ENCODE assay signal across 8 cellular contexts in genomic region chr12:56522486-56523193, GRCh38. TPM values are rescaled to one million over a fixed set of nuclear protein-coding genes. Genes with fewer than 3 reads are reported as not detected.
DNase-seq lines count a peak whose midpoint lies in the region; ATAC-seq and TF ChIP-seq lines count a peak whose summit lies in the region.

No MANE protein-coding gene starts in this region.

- peak overlapping the region; percentile 96 for H3K4me3 Mint-ChIP-seq in T-helper 17 cell

- peak; percentile 59 for DNase-seq in GM23248
- DNase-seq in T-helper 17 cell, result no peak
- DNase-seq in fibroblast of peridontal ligament (ENCODE audit: extremely low read depth), result peak; percentile 38
- DNase-seq in osteoblast (ENCODE audit: insufficient read length, low spot score, missing footprints), result peak; percentile 49
- DNase-seq in stimulated activated CD4-positive, alpha-beta T cell treated with anti-CD3 and anti-CD28 coated beads, Interleukin-12 subunit alpha, Interleukin-12 subunit beta, amount 100 ng/mL, for 4 hours, result no peak
- DNase-seq in central memory CD4-positive, alpha-beta T cell, result no peak

- H3K36me3 Mint-ChIP-seq in T-helper 17 cell (ENCODE audit: low read depth), result peaks cover 2% of the 10 kb centered on the region

- in situ Hi-C loops in GM23248 (cut with MboI), result no loop called here

- no peak for ATAC-seq in T-helper 17 cell
- ATAC-seq in HG03354 (IDR thresholded peaks at IDR 0.05; ENCODE audit: poor library complexity, severe bottlenecking, unreplicated experiment), result no peak
- ATAC-seq in GM18505 (IDR thresholded peaks at IDR 0.05; ENCODE audit: unreplicated experiment), result no peak

- H2AFZ ChIP-seq in GM23248 (peak overlapping the region; percentile 87), osteoblast (ENCODE audit: low read length) (peak overlapping the region; percentile 75)

- H3K79me2 ChIP-seq in GM23248 (ENCODE audit: insufficient read depth) (peaks cover 58% of the 10 kb centered on the region), osteoblast (ENCODE audit: insufficient read depth, low read length) (peaks cover 57% of the 10 kb centered on the region)

- no peak for TF ChIP-seq CTCF in osteoblast (IDR thresholded peaks at IDR 0.05; ENCODE audit: extremely low read depth, low read depth, low read length)

- H4K20me1 ChIP-seq in GM23248 (ENCODE audit: insufficient read depth) (no peaks in the 10 kb centered on the region), osteoblast (ENCODE audit: insufficient read depth, low read length) (no peaks in the 10 kb centered on the region)

- H3K27me3 ChIP-seq in GM23248 (replicated peaks; ENCODE audit: insufficient read depth) (no peaks in the 10 kb centered on the region), osteoblast (ENCODE audit: insufficient read depth, low read length) (no peaks in the 10 kb centered on the region)

- no peaks in the 10 kb centered on the region for H3K9me3 ChIP-seq in GM23248 (ENCODE audit: low read depth)
- no peaks in the 10 kb centered on the region for H3K9me3 ChIP-seq in T-helper 17 cell (ENCODE audit: control insufficient read depth, low read length, poor library complexity, severe bottlenecking)
- no peaks in the 10 kb centered on the region for H3K9me3 ChIP-seq in osteoblast (ENCODE audit: low read depth, low read length)

- H3F3A ChIP-seq in GM23248 (ENCODE audit: insufficient read depth), result peaks cover 54% of the 10 kb centered on the region

- 0 to 2% methylated on average over 4 of the region's 4 CpGs for WGBS in GM23248 (ENCODE audit: low coverage in 1 of 2, low lambda C conversion rate in 2 of 2, missing lambda C conversion rate in 2 of 2), 2 experiments

- H3K4me1 Mint-ChIP-seq in T-helper 17 cell, result peaks cover 21% of the 10 kb centered on the region

- H3K27ac Mint-ChIP-seq in T-helper 17 cell, result peak overlapping the region; percentile 93

- peaks cover 4% of the 10 kb centered on the region for H3K27me3 Mint-ChIP-seq in T-helper 17 cell

- peak overlapping the region; percentile 81 for H3K9ac ChIP-seq in GM23248

- H3K27ac ChIP-seq in GM23248, result peak overlapping the region; percentile 68
- peak overlapping the region; percentile 93 for H3K27ac ChIP-seq in osteoblast (ENCODE audit: low read depth, low read length)

- no peaks in the 10 kb centered on the region for H3K9me2 ChIP-seq in GM23248 (ENCODE audit: insufficient read depth)

- TF ChIP-seq POLR2A in GM18505 (IDR thresholded peaks at IDR 0.05; ENCODE audit: borderline replicate concordance, extremely low read depth, insufficient read depth, insufficient read length), result no peak

- no peaks in the 10 kb centered on the region for H3K36me3 ChIP-seq in GM23248 (ENCODE audit: low read depth)
- H3K36me3 ChIP-seq in osteoblast (ENCODE audit: insufficient read depth, low read length), result no peaks in the 10 kb centered on the region

- H3K4me2 ChIP-seq in GM23248 (ENCODE audit: unreplicated experiment) (peak overlapping the region; percentile 90), osteoblast (ENCODE audit: insufficient read depth, low read length) (peak overlapping the region; percentile 80)

- H3K4me3 ChIP-seq in GM23248, result peak overlapping the region; percentile 80
- peak overlapping the region; percentile 90 for H3K4me3 ChIP-seq in osteoblast (ENCODE audit: insufficient read depth, low read length)

- H3K4me1 ChIP-seq in GM23248 (ENCODE audit: insufficient read depth), result peaks cover 70% of the 10 kb centered on the region
- H3K4me1 ChIP-seq in osteoblast (ENCODE audit: insufficient read depth, low read length), result peaks cover 48% of the 10 kb centered on the region

RNA-seq across cellular contexts. Expression of gene RBMS2, which starts 1.0 kb away (rescaled TPM):
- total RNA-seq in GM23248 (2014; rRNA removed; shearing (Covaris generic)), result 23.8 and 28.7 TPM in 2 replicates
- 20.9 and 28.7 TPM in 2 replicates for polyA plus RNA-seq in GM23248 (2016; fragmentation: Nextera tagmentation; extraction: Ambion mirVana)
- total RNA-seq in T-helper 17 cell (1 to 10 TPM; 2.1 to 3.0 TPM), osteoblast (24.2 and 26.2 TPM in 2 replicates)

RNA-seq across cellular contexts. Expression of gene GLS2, which starts 34.7 kb away (rescaled TPM):
- total RNA-seq in GM23248 (2014; rRNA removed; shearing (Covaris generic)), result not detected in 2 replicates
- 0.20 TPM in 1 of 2 replicates, not detected in the other for polyA plus RNA-seq in GM23248 (2016; fragmentation: Nextera tagmentation; extraction: Ambion mirVana)
- total RNA-seq in T-helper 17 cell (1 to 10 TPM; 1.9 to 2.8 TPM), osteoblast (0.36 TPM in 1 of 2 replicates, not detected in the other)

RNA-seq across cellular contexts. Expression of gene SPRYD4, which starts 54.3 kb away (rescaled TPM):
- 1.8 TPM in 2 replicates for total RNA-seq in GM23248 (2014; rRNA removed; shearing (Covaris generic))
- polyA plus RNA-seq in GM23248 (2016; fragmentation: Nextera tagmentation; extraction: Ambion mirVana), result 1.6 TPM in 2 replicates
- total RNA-seq in T-helper 17 cell (1 to 10 TPM; 5.8 to 6.4 TPM), osteoblast (2.5 and 2.7 TPM in 2 replicates)

Comparison
In these comparisons a context has a peak if more than half of its experiments do, and no peak if none do; other contexts are left out.
1. DNase-seq: peak in GM23248 (single experiment), fibroblast of peridontal ligament (single experiment) and osteoblast (single experiment); none in T-helper 17 cell (0 of 3), stimulated activated CD4-positive, alpha-beta T cell treated with anti-CD3 and anti-CD28 coated beads, Interleukin-12 subunit alpha, Interleukin-12 subunit beta, amount 100 ng/mL, for 4 hours (single experiment) and central memory CD4-positive, alpha-beta T cell (single experiment).